ENCODE assay signal across 9 cellular contexts in the genomic region with DNA sequence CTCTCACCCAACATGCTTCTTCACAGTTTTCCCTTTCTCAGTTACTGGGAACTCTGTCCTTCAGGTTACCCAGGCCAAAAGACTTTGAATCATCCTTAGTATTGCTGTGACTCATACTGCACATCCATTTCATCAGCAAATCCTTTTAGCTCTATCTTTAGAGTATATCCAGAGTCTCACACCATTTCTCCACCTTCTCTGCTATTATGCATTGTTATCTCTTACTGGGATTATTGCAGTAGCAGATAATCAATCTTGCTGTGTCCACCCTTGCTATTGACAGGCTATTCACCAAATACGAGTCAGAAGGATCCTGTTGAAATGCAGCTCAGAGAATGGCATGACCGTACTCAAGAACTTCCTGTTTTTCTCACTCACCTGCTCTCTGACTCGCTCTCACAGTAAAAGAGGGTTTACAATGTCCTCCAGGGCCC. TPM values are rescaled to one million over a fixed set of nuclear protein-coding genes. Genes with fewer than 3 reads are reported as not detected.
DNase-seq lines count a peak whose midpoint lies in the region; ATAC-seq and TF ChIP-seq lines count a peak whose summit lies in the region.
"Had no signal": no experiment of that assay in that cellular context is flagged by ENCODE, and none has a peak within 500 bp of the region (broad histone marks: within the 10 kb centered on the region; RNA-seq: fewer than 3 reads in every experiment).

No MANE protein-coding gene starts in this region.

- DNase-seq in DMS53 treated with DMSO at 0.1 percent for 48 hours (lab: John Stamatoyannopoulos, UW; ENCODE audit: unreplicated experiment) (peak; percentile 85), kidney tubule cell (ENCODE audit: low spot score) (peak; percentile 88), COLO829 (ENCODE audit: low spot score) (no peak), right cardiac atrium (no peak), NCI-H2081 treated with DMSO at 0.1 percent for 48 hours (lab: John Stamatoyannopoulos, UW) (no peak)
- DNase-seq: lower lobe of right lung had no signal

- no peaks in the 10 kb centered on the region for H3K27me3 ChIP-seq in right cardiac atrium (ENCODE audit: control insufficient read depth, insufficient read depth)

- no peaks in the 10 kb centered on the region for H3K4me1 ChIP-seq in right cardiac atrium (ENCODE audit: control insufficient read depth, insufficient read depth, low read length)
- H3K4me1 ChIP-seq: lower lobe of right lung had no signal

- intact Hi-C loops in right cardiac atrium (cut with DNase I): no loop called here

- H3K27ac ChIP-seq in right cardiac atrium (ENCODE audit: low read length): no peak overlapping the region
- H3K27ac ChIP-seq: lower lobe of right lung had no signal

- ATAC-seq in GM19455 (IDR thresholded peaks at IDR 0.05; ENCODE audit: unreplicated experiment) (peak; percentile 70), HG03378 (IDR thresholded peaks at IDR 0.05; ENCODE audit: unreplicated experiment) (peak; percentile 82), SK-N-SH treated with all-trans-retinoic acid at 6 μM for 48 hours (peak; percentile 97), right cardiac atrium (no peak)

- no peaks in the 10 kb centered on the region for H3K9me3 ChIP-seq in right cardiac atrium (ENCODE audit: control insufficient read depth, low read length)
- H3K9me3 ChIP-seq: lower lobe of right lung had no signal

- no peak overlapping the region for H3K4me3 ChIP-seq in right cardiac atrium (ENCODE audit: low read length)
- H3K4me3 ChIP-seq: lower lobe of right lung had no signal

- 84% methylated on average over 3 of the region's 3 CpGs for WGBS in right cardiac atrium

TF ChIP-seq in SK-N-SH treated with all-trans-retinoic acid at 6 μM for 48 hours, 23 proteins besides CTCF, POLR2A, EP300 and RAD21:
- TF ChIP-seq ARNTL (CRISPR knock-in tag; IDR thresholded peaks at IDR 0.05; ENCODE audit: borderline replicate concordance, low read depth) (no peak), ISL1 (CRISPR knock-in tag; IDR thresholded peaks at IDR 0.05) (peak; percentile 64), PPARA (CRISPR knock-in tag; IDR thresholded peaks at IDR 0.05; ENCODE audit: borderline replicate concordance) (no peak), ESRRG (CRISPR knock-in tag; IDR thresholded peaks at IDR 0.05) (no peak), ZNF565 (CRISPR knock-in tag; conservative IDR thresholded peaks at IDR 0.05; ENCODE audit: low read depth) (no peak), ZFP30 (CRISPR knock-in tag; IDR thresholded peaks at IDR 0.05) (no peak), ZNF70 (CRISPR knock-in tag; IDR thresholded peaks at IDR 0.05) (no peak)
- TF ChIP-seq, protein P1, sequence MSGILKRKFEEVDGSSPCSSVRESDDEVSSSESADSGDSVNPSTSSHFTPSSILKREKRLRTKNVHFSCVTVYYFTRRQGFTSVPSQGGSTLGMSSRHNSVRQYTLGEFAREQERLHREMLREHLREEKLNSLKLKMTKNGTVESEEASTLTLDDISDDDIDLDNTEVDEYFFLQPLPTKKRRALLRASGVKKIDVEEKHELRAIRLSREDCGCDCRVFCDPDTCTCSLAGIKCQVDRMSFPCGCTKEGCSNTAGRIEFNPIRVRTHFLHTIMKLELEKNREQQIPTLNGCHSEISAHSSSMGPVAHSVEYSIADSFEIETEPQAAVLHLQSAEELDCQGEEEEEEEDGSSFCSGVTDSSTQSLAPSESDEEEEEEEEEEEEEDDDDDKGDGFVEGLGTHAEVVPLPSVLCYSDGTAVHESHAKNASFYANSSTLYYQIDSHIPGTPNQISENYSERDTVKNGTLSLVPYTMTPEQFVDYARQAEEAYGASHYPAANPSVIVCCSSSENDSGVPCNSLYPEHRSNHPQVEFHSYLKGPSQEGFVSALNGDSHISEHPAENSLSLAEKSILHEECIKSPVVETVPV (CRISPR knock-in tag; IDR thresholded peaks at IDR 0.05): no peak

RNA-seq across cellular contexts. Expression of a gene that starts 57.3 kb away (rescaled TPM):
- total RNA-seq in right cardiac atrium: 10 to 100 TPM; 12.3 to 23.9 (median 18.8) TPM
- 10.9 TPM for polyA plus RNA-seq in right cardiac atrium

Comparison
In these comparisons a context has a peak if more than half of its experiments do, and no peak if none do; other contexts are left out.
1. DNase-seq: peak in DMS53 treated with DMSO at 0.1 percent for 48 hours (single experiment) and kidney tubule cell (single experiment); none in COLO829 (single experiment), right cardiac atrium (0 of 3) and NCI-H2081 treated with DMSO at 0.1 percent for 48 hours (single experiment).
2. ATAC-seq: peak in GM19455 (single experiment), HG03378 (single experiment) and SK-N-SH treated with all-trans-retinoic acid at 6 μM for 48 hours (single experiment); none in right cardiac atrium (0 of 2).